9 cellular contexts compared by ENCODE assay signal in genomic region chr17:7470457-7470973, GRCh38. TPM values are rescaled to one million over a fixed set of nuclear protein-coding genes. Genes with fewer than 3 reads are reported as not detected.
"Had no signal": no experiment of that assay in that cellular context is flagged by ENCODE, and none has a peak within 500 bp of the region (broad histone marks: within the 10 kb centered on the region; RNA-seq: fewer than 3 reads in every experiment).

No MANE protein-coding gene starts in this region.

RNA-seq across cellular contexts. Expression of gene SLC35G6, which starts 10.7 kb away (rescaled TPM):
- total RNA-seq: activated B cell treated with CpG ODN at 0.5 μM for 24 hours; activated CD4-positive, alpha-beta memory T cell treated with anti-CD3 and anti-CD28 coated beads for 36 hours; activated naive CD8-positive, alpha-beta T cell treated with anti-CD3 and anti-CD28 coated beads, Interleukin-2, amount 10 ng/mL, durations not matched to agents 7 days and 5 days; IMR-90; K562; M059J; PC-3; Peyer's patch; Right ventricle myocardium inferior had no signal
- polyA plus RNA-seq: IMR-90, K562 had no signal
